16 cellular contexts compared by ENCODE assay signal in the genomic region with DNA sequence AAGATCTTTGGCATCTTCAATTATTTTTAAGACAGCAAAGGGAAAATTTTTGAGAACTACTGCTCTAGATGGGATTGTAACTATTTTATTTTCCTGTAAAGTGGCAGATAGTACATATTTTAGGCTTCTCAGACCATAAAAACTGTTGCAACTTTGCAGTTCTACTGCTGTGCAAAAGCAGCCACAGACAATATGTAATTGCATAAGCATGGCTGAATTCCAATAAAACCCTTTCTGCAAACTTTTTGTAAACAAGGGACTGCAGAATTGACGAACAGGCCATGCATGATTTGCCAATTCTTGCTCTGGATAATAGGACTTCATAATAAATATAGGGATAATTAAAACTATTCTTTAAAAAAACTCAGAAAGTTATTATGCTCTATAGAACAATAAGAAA.
"Had no signal": no experiment of that assay in that cellular context is flagged by ENCODE, and none has a peak within 500 bp of the region (broad histone marks: within the 10 kb centered on the region; RNA-seq: fewer than 3 reads in every experiment).

No MANE protein-coding gene starts in this region.

- H3K27me3 ChIP-seq: body of pancreas, dorsolateral prefrontal cortex, sigmoid colon, transverse colon, vagina had no signal

- DNase-seq: activated B cell treated with CpG ODN at 0.5 μM for 24 hours; activated CD4-positive, alpha-beta memory T cell treated with anti-CD3 and anti-CD28 coated beads, Interleukin-2, amount 10 ng/mL, durations not matched to agents 7 days and 5 days; activated CD4-positive, alpha-beta T cell treated with anti-CD3 and anti-CD28 coated beads for 48 hours; activated CD8-positive, alpha-beta memory T cell treated with anti-CD3 and anti-CD28 coated beads, Interleukin-2, amount 10 ng/mL, durations not matched to agents 7 days and 5 days; amniotic stem cell; body of pancreas; caudate nucleus; dorsolateral prefrontal cortex; lower lobe of right lung; sigmoid colon; stimulated activated CD4-positive, alpha-beta T cell treated with anti-CD3 and anti-CD28 coated beads, Interleukin-12 subunit alpha, Interleukin-12 subunit beta, amount 100 ng/mL, for 4 hours; stimulated activated CD4-positive, alpha-beta T cell treated with anti-CD3 and anti-CD28 coated beads, Interleukin-2, amount 100 ng/mL, for 24 hours; transverse colon had no signal

- H3K36me3 ChIP-seq: lower lobe of right lung, sigmoid colon, transverse colon, vagina had no signal

- H3K27ac ChIP-seq: body of pancreas, dorsolateral prefrontal cortex, lower lobe of right lung, parathyroid adenoma, sigmoid colon, transverse colon, vagina had no signal

- ATAC-seq: activated CD8-positive, alpha-beta memory T cell treated with anti-CD3 and anti-CD28 coated beads, Interleukin-2, amount 10 ng/mL, durations not matched to agents 7 days and 5 days; body of pancreas; lower lobe of right lung; natural killer cell treated with Interleukin-12 subunit alpha and Interleukin-12 subunit beta and Interleukin-15 and Interleukin-18, amount 100 ng/mL, for 72 hours had no signal

- H3K9me3 ChIP-seq: body of pancreas, lower lobe of right lung, sigmoid colon, transverse colon, vagina had no signal

- H3K4me1 ChIP-seq: body of pancreas, lower lobe of right lung, parathyroid adenoma, sigmoid colon, transverse colon, vagina had no signal

- H2AFZ ChIP-seq: parathyroid adenoma had no signal

- H3K4me3 ChIP-seq: body of pancreas, dorsolateral prefrontal cortex, lower lobe of right lung, sigmoid colon, transverse colon, vagina had no signal

- H3K9ac ChIP-seq: parathyroid adenoma had no signal

- H3K79me2 ChIP-seq: parathyroid adenoma had no signal
